In genomic region chr6:20875369-20875963, GRCh38 we compare ENCODE assay signal across 9 cellular contexts.
DNase-seq lines count a peak whose midpoint lies in the region; ATAC-seq and TF ChIP-seq lines count a peak whose summit lies in the region.
"Had no signal": no experiment of that assay in that cellular context is flagged by ENCODE, and none has a peak within 500 bp of the region (broad histone marks: within the 10 kb centered on the region; RNA-seq: fewer than 3 reads in every experiment).

No MANE protein-coding gene starts in this region.

- no peaks in the 10 kb centered on the region for H3K9me2 ChIP-seq in GM23338 (ENCODE audit: insufficient read depth)

- no peak overlapping the region for H3K27ac ChIP-seq in AG04450 (ENCODE audit: low read depth, low read length)
- H3K27ac ChIP-seq in GM23338 (ENCODE audit: low read depth): no peak overlapping the region
- H3K27ac ChIP-seq in OCI-LY3 (ENCODE audit: low read length): peak overlapping the region; percentile 98
- no peak overlapping the region for H3K27ac ChIP-seq in tibial artery

- H4K20me1 ChIP-seq in GM23338 (replicated peaks; ENCODE audit: insufficient read depth) (no peaks in the 10 kb centered on the region), OCI-LY3 (ENCODE audit: insufficient read depth, low read length) (no peaks in the 10 kb centered on the region)

- H3K9me3 ChIP-seq in AG04450 (ENCODE audit: control insufficient read depth, insufficient read depth, low read length): no peaks in the 10 kb centered on the region
- H3K9me3 ChIP-seq in OCI-LY3 (ENCODE audit: insufficient read depth, low read length): no peaks in the 10 kb centered on the region
- H3K9me3 ChIP-seq in tibial artery: no peaks in the 10 kb centered on the region

- H3K79me2 ChIP-seq in GM23338 (replicated peaks; ENCODE audit: insufficient read depth): no peaks in the 10 kb centered on the region
- H3K79me2 ChIP-seq in OCI-LY3 (ENCODE audit: low read length): no peaks in the 10 kb centered on the region

- no peaks in the 10 kb centered on the region for H3F3A ChIP-seq in GM23338 (replicated peaks; ENCODE audit: low read depth)

- H3K27me3 ChIP-seq in AG04450 (ENCODE audit: control insufficient read depth, insufficient read depth, low read length) (no peaks in the 10 kb centered on the region), GM23338 (ENCODE audit: insufficient read depth) (no peaks in the 10 kb centered on the region), OCI-LY3 (ENCODE audit: low read depth, low read length) (no peaks in the 10 kb centered on the region), tibial artery (no peaks in the 10 kb centered on the region)

- POLR2A ChIA-PET in AG04450 (lab: Yijun Ruan, JAX): interaction anchor here (0.5 to 2.6 kb wide), 3 partner anchors 214 to 718 kb away, joined by 3 to 14 read pairs (median 3); partner anchors contain the start of gene SOX4

- H3K4me1 ChIP-seq in GM23338 (ENCODE audit: insufficient read depth): peaks cover 69% of the 10 kb centered on the region
- peaks cover 59% of the 10 kb centered on the region for H3K4me1 ChIP-seq in OCI-LY3 (ENCODE audit: low read length)
- H3K4me1 ChIP-seq in tibial artery: peaks cover 0 to 19% (median 12%) of the 10 kb centered on the region in 4 donors

- peak overlapping the region; percentile 57 for H3K9ac ChIP-seq in OCI-LY3 (ENCODE audit: low read length)

- intact Hi-C loops in activated T-helper 2 cell treated with anti-CD3 and anti-CD28 coated beads, Interferon-gamma antibody, Interleukin-2, Interleukin-4, amounts not matched to agents 10 μg/mL and 5 μg/mL and 100 μg/mL, durations not matched to agents 14 hours and 24 hours and 36 hours (cut with micrococcal nuclease): loop anchor here (10.0 kb wide), 1 partner anchor 309 kb away; no protein-coding TSS in a partner anchor
- intact Hi-C loops in tibial artery (cut with DNase I; ENCODE audit: low total_unique reads): no loop called here

- H3K4me2 ChIP-seq in GM23338 (0 out of 2 replicates have a peak overlapping the region, but pooled peaks have one; percentile 47), OCI-LY3 (ENCODE audit: low read length) (peak overlapping the region; percentile 73)

- no peak; the same call in 2 of the 3 replicates for ATAC-seq in GM23338
- ATAC-seq in activated CD4-positive, CD25-positive, alpha-beta regulatory T cell treated with anti-CD3 and anti-CD28 coated beads, Interleukin-2, amount 50 U/mL, for 24 hours: no peak

- CTCF ChIA-PET in AG04450 (lab: Charles Lee): interaction anchor here (0.5 to 2.6 kb wide), 11 partner anchors 17 to 898 kb away, joined by 3 to 28 read pairs (median 4); no protein-coding TSS in a partner anchor

- H3K27ac Mint-ChIP-seq in GM23338: peak overlapping the region; percentile 58; the same call in 1 of the 2 replicates
- H3K27ac Mint-ChIP-seq in activated T-helper 2 cell treated with anti-CD3 and anti-CD28 coated beads, Interferon-gamma antibody, Interleukin-2, Interleukin-4, amounts not matched to agents 10 μg/mL and 5 μg/mL and 100 μg/mL, durations not matched to agents 14 hours and 24 hours and 36 hours: no peak overlapping the region

- H3K36me3 ChIP-seq in GM23338 (ENCODE audit: insufficient read depth) (no peaks in the 10 kb centered on the region), OCI-LY3 (replicated peaks; ENCODE audit: low read depth, low read length) (no peaks in the 10 kb centered on the region), tibial artery (no peaks in the 10 kb centered on the region)

- H3K4me1 Mint-ChIP-seq in GM23338: peaks cover 68% of the 10 kb centered on the region
- peaks cover 16% of the 10 kb centered on the region for H3K4me1 Mint-ChIP-seq in activated T-helper 2 cell treated with anti-CD3 and anti-CD28 coated beads, Interferon-gamma antibody, Interleukin-2, Interleukin-4, amounts not matched to agents 10 μg/mL and 5 μg/mL and 100 μg/mL, durations not matched to agents 14 hours and 24 hours and 36 hours (ENCODE audit: low read depth)

- H3K36me3 Mint-ChIP-seq in GM23338 (ENCODE audit: low read depth): no peaks in the 10 kb centered on the region
- no peaks in the 10 kb centered on the region for H3K36me3 Mint-ChIP-seq in activated T-helper 2 cell treated with anti-CD3 and anti-CD28 coated beads, Interferon-gamma antibody, Interleukin-2, Interleukin-4, amounts not matched to agents 10 μg/mL and 5 μg/mL and 100 μg/mL, durations not matched to agents 14 hours and 24 hours and 36 hours (ENCODE audit: low read depth)

- H3K4me3 Mint-ChIP-seq in GM23338: no peak overlapping the region; the same call in 2 of the 3 replicates
- H3K4me3 Mint-ChIP-seq in activated T-helper 2 cell treated with anti-CD3 and anti-CD28 coated beads, Interferon-gamma antibody, Interleukin-2, Interleukin-4, amounts not matched to agents 10 μg/mL and 5 μg/mL and 100 μg/mL, durations not matched to agents 14 hours and 24 hours and 36 hours (ENCODE audit: low read depth): no peak overlapping the region

- TF ChIP-seq CTCF in AG04450 (IDR thresholded peaks at IDR 0.05; ENCODE audit: low read depth, low read length): peak; percentile 54
- TF ChIP-seq CTCF in GM23338 (conservative IDR thresholded peaks at IDR 0.05; ENCODE audit: low read depth in 2 of 2): peak; percentile 60 to 69
- peak; percentile 65 for TF ChIP-seq CTCF in OCI-LY3 (IDR thresholded peaks at IDR 0.05; ENCODE audit: low read depth, low read length)
- no peak for TF ChIP-seq CTCF in tibial artery (IDR thresholded peaks at IDR 0.05)

- H2AFZ ChIP-seq in GM23338 (no peak overlapping the region), OCI-LY3 (ENCODE audit: low read depth, low read length) (no peak overlapping the region)

- no peak overlapping the region for H3K4me3 ChIP-seq in AG04450 (ENCODE audit: low read depth, low read length)
- H3K4me3 ChIP-seq in GM23338: no peak overlapping the region
- peak overlapping the region; percentile 39; the same call in 1 of the 2 replicates for H3K4me3 ChIP-seq in OCI-LY3 (ENCODE audit: low read length)
- H3K4me3 ChIP-seq in tibial artery: no peak overlapping the region

- peaks cover 2% of the 10 kb centered on the region for H3K27me3 Mint-ChIP-seq in GM23338 (ENCODE audit: insufficient read depth, low read depth, poor library complexity)
- H3K27me3 Mint-ChIP-seq in activated T-helper 2 cell treated with anti-CD3 and anti-CD28 coated beads, Interferon-gamma antibody, Interleukin-2, Interleukin-4, amounts not matched to agents 10 μg/mL and 5 μg/mL and 100 μg/mL, durations not matched to agents 14 hours and 24 hours and 36 hours (ENCODE audit: low read depth): no peaks in the 10 kb centered on the region

- DNase-seq in AG04450 (ENCODE audit: low read depth, low spot score): peak; percentile 18
- no peak for DNase-seq in GM23338 (ENCODE audit: low spot score)
- DNase-seq in fibroblast of the conjunctiva (ENCODE audit: low read depth): peak; percentile 32
- DNase-seq in activated T-helper 2 cell treated with anti-CD3 and anti-CD28 coated beads, Interferon-gamma antibody, Interleukin-2, Interleukin-4, amounts not matched to agents 10 μg/mL and 5 μg/mL and 100 μg/mL, durations not matched to agents 14 hours and 24 hours and 36 hours (ENCODE audit: low spot score): no peak
- no peak for DNase-seq in amygdala (lab: John Stamatoyannopoulos, UW)
- no peak for DNase-seq in tibial artery
- DNase-seq: anterior cingulate cortex had no signal

- H3K9me3 Mint-ChIP-seq in GM23338: no peaks in the 10 kb centered on the region
- H3K9me3 Mint-ChIP-seq in activated T-helper 2 cell treated with anti-CD3 and anti-CD28 coated beads, Interferon-gamma antibody, Interleukin-2, Interleukin-4, amounts not matched to agents 10 μg/mL and 5 μg/mL and 100 μg/mL, durations not matched to agents 14 hours and 24 hours and 36 hours: no peaks in the 10 kb centered on the region

TF ChIP-seq in GM23338, 12 proteins besides CTCF, POLR2A, EP300 and RAD21 (continues in another document):
- no peak for TF ChIP-seq CREB1 (CRISPR knock-in tag; IDR thresholded peaks at IDR 0.05; ENCODE audit: low read depth)
- TF ChIP-seq ZNF114 (CRISPR knock-in tag; IDR thresholded peaks at IDR 0.05): no peak
- TF ChIP-seq JUNB (IDR thresholded peaks at IDR 0.05; ENCODE audit: unreplicated experiment): no peak
- no peak for TF ChIP-seq REST (IDR thresholded peaks at IDR 0.05; ENCODE audit: unreplicated experiment)
- TF ChIP-seq POLR2AphosphoS5 (IDR thresholded peaks at IDR 0.05; ENCODE audit: low read depth): no peak
- no peak for TF ChIP-seq EZH2 (IDR thresholded peaks at IDR 0.05; ENCODE audit: low read depth, unreplicated experiment)

Comparison
In these comparisons a context has a peak if more than half of its experiments do, and no peak if none do; other contexts are left out.
1. DNase-seq: peak in AG04450 (single experiment) and fibroblast of the conjunctiva (single experiment); none in GM23338 (single experiment), activated T-helper 2 cell treated with anti-CD3 and anti-CD28 coated beads, Interferon-gamma antibody, Interleukin-2, Interleukin-4, amounts not matched to agents 10 μg/mL and 5 μg/mL and 100 μg/mL, durations not matched to agents 14 hours and 24 hours and 36 hours (single experiment), amygdala (0 of 56) and tibial artery (0 of 2).
2. CTCF ChIP-seq: peak in AG04450 (single experiment), GM23338 (2 of 2) and OCI-LY3 (single experiment); none in tibial artery (0 of 2).